Comparison of ENCODE assay signal across 8 cellular contexts in the genomic region with DNA sequence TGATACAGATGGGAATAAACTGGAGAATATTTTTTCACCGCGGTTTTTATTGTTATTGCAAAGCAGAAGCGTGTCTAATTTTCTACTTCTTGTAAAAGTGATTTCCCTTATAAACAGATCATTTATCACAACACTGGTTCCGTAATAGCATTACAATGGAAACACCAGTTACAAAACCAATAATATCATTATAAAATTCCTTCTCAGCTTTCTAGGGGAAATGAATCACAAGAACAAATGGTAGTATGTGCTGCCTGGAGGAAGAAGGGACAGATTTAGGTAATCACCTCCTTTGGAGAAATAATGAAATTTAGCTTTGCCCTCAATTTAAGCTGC. TPM values are rescaled to one million over a fixed set of nuclear protein-coding genes. Genes with fewer than 3 reads are reported as not detected.
DNase-seq lines count a peak whose midpoint lies in the region; ATAC-seq, FAIRE-seq and TF ChIP-seq lines count a peak whose summit lies in the region.

No MANE protein-coding gene starts in this region.

- no peak for FAIRE-seq in endothelial cell of umbilical vein (lab: Jason Lieb, UNC)

- intact Hi-C loops in Caco-2 (cut with micrococcal nuclease; ENCODE audit: unreplicated experiment), result loop anchor here (1.0 kb wide), 1 partner anchor 124 kb away; no protein-coding TSS in a partner anchor
- intact Hi-C loops in Panc1 (cut with micrococcal nuclease; ENCODE audit: unreplicated experiment), result loop anchor here (5.0 kb wide), 1 partner anchor 281 kb away; no protein-coding TSS in a partner anchor
- intact Hi-C loops in endothelial cell of umbilical vein (cut with micrococcal nuclease), result loop anchor here (10.0 kb wide), 3 partner anchors 296 to 516 kb away; no protein-coding TSS in a partner anchor
- intact Hi-C loops in left colon (cut with DNase I, micrococcal nuclease), result loop anchor here in 1 of 2 donors (10.0 kb wide), 2 partner anchors 74 to 136 kb away; no protein-coding TSS in a partner anchor

- H3K9ac ChIP-seq in endothelial cell of umbilical vein (replicated peaks; ENCODE audit: extremely low read depth, insufficient read depth, low read length), result peak overlapping the region; percentile 89

- no peaks in the 10 kb centered on the region for H3K9me1 ChIP-seq in endothelial cell of umbilical vein (replicated peaks; ENCODE audit: control insufficient read depth, extremely low read depth, insufficient read depth, low read length)

- TF ChIP-seq POLR2A in endothelial cell of umbilical vein (IDR thresholded peaks at IDR 0.05; ENCODE audit: low read depth, low read length), result no peak

- peaks cover 14% of the 10 kb centered on the region for H3K9me3 Mint-ChIP-seq in Caco-2 (ENCODE audit: unreplicated experiment)
- peaks cover 7% of the 10 kb centered on the region for H3K9me3 Mint-ChIP-seq in progenitor cell of endocrine pancreas (ENCODE audit: low read depth)

- H3K4me2 ChIP-seq in endothelial cell of umbilical vein (ENCODE audit: insufficient read depth, low read length), result peak overlapping the region; percentile 98

- POLR2A ChIA-PET in Caco-2 (lab: Charles Lee) (interaction anchor here (1.0 kb wide), 1 partner anchor 232 kb away, joined by 4 read pairs; no protein-coding TSS in a partner anchor), Panc1 (lab: Charles Lee) (interaction anchor here (0.6 kb wide), 1 partner anchor 294 kb away, joined by 5 read pairs; no protein-coding TSS in a partner anchor), endothelial cell of umbilical vein (lab: Charles Lee) (interaction anchor here (0.6 kb wide), 3 partner anchors 191 to 876 kb away, joined by 3 to 8 read pairs (median 3); no protein-coding TSS in a partner anchor)

- H3K4me1 ChIP-seq in Caco-2, result peaks cover 27% of the 10 kb centered on the region
- H3K4me1 ChIP-seq in Panc1 (ENCODE audit: control insufficient read depth, insufficient read depth, low read length), result peaks cover 31% of the 10 kb centered on the region
- peaks cover 32% of the 10 kb centered on the region for H3K4me1 ChIP-seq in endothelial cell of umbilical vein (ENCODE audit: control insufficient read depth, extremely low read depth, insufficient read depth, low read length)

- DNase-seq in Caco-2 (no peak), Panc1 (ENCODE audit: low read depth, low spot score) (no peak), endothelial cell of umbilical vein (ENCODE audit: low read depth, low spot score) (no peak), progenitor cell of endocrine pancreas (ENCODE audit: low spot score, unreplicated experiment) (no peak), left colon (no peak), NCI-H187 (lab: John Stamatoyannopoulos, UW) (no peak), kidney glomerular epithelial cell (lab: John Stamatoyannopoulos, UW) (no peak)

- ATAC-seq in Panc1, result no peak
- no peak for ATAC-seq in left colon
- no peak for ATAC-seq in GM18873 (IDR thresholded peaks at IDR 0.05; ENCODE audit: low FRiP score, unreplicated experiment)

- CTCF ChIA-PET in Caco-2 (lab: Charles Lee) (interaction anchor here (0.6 to 1.6 kb wide), 6 partner anchors 43 to 122 kb away, joined by 3 to 12 read pairs (median 3); no protein-coding TSS in a partner anchor), Panc1 (lab: Charles Lee) (no interaction called here), endothelial cell of umbilical vein (lab: Charles Lee) (interaction anchor here (1.1 to 1.6 kb wide), 3 partner anchors 10 to 78 kb away, joined by 3 to 7 read pairs (median 3); no protein-coding TSS in a partner anchor)

- H3K36me3 Mint-ChIP-seq in Caco-2 (ENCODE audit: insufficient read depth, unreplicated experiment) (peaks cover 14% of the 10 kb centered on the region), progenitor cell of endocrine pancreas (ENCODE audit: insufficient read depth) (peaks cover 3% of the 10 kb centered on the region)

- H3K4me3 Mint-ChIP-seq in Caco-2 (ENCODE audit: unreplicated experiment) (peak overlapping the region; percentile 99), progenitor cell of endocrine pancreas (ENCODE audit: low read depth) (peak overlapping the region; percentile 94)

- H3K4me3 ChIP-seq in Caco-2 (ENCODE audit: low read depth, low read length) (peak overlapping the region; percentile 93), Panc1 (ENCODE audit: low read depth in 2 of 2, low read length in 2 of 2) (peak overlapping the region; percentile 91 to 98), endothelial cell of umbilical vein (replicated peaks in 1 of 3; ENCODE audit: insufficient read depth in 1 of 3, low read depth in 1 of 3, low read length in 3 of 3) (peak overlapping the region in 1 of 3 experiments; percentile 80)

- H3K27ac ChIP-seq in Panc1 (ENCODE audit: low read length), result peak overlapping the region; percentile 98
- peak overlapping the region; percentile 88 for H3K27ac ChIP-seq in endothelial cell of umbilical vein (ENCODE audit: insufficient read depth, low read depth, low read length)

- peaks cover 9% of the 10 kb centered on the region for H3K9me3 ChIP-seq in Caco-2
- no peaks in the 10 kb centered on the region; the same call in 1 of the 2 replicates for H3K9me3 ChIP-seq in Panc1 (ENCODE audit: control insufficient read depth, insufficient read depth, low read depth, low read length)
- H3K9me3 ChIP-seq in endothelial cell of umbilical vein (replicated peaks; ENCODE audit: control insufficient read depth, insufficient read depth, low read length), result no peaks in the 10 kb centered on the region

- no peaks in the 10 kb centered on the region for H3K36me3 ChIP-seq in Caco-2 (ENCODE audit: control insufficient read depth, insufficient read depth, low read length)
- H3K36me3 ChIP-seq in Panc1 (ENCODE audit: control insufficient read depth, insufficient read depth, low read length), result peaks cover 2% of the 10 kb centered on the region; the same call in 1 of the 2 replicates
- no peaks in the 10 kb centered on the region for H3K36me3 ChIP-seq in endothelial cell of umbilical vein (ENCODE audit: control insufficient read depth in 2 of 2, extremely low read depth in 1 of 2, insufficient read depth in 2 of 2, low read length in 2 of 2)

- dilution Hi-C loops in endothelial cell of umbilical vein (cut with MboI; ENCODE audit: extremely low pct_ligation_motif_present, low sequenced_read_pairs), result no loop called here

- H3K27me3 ChIP-seq in Caco-2 (replicated peaks; ENCODE audit: control insufficient read depth, insufficient read depth, low read length) (no peaks in the 10 kb centered on the region), Panc1 (ENCODE audit: control insufficient read depth, insufficient read depth, low read length) (no peaks in the 10 kb centered on the region), endothelial cell of umbilical vein (ENCODE audit: control insufficient read depth in 2 of 2, insufficient read depth in 2 of 2, low read length in 2 of 2) (peaks cover 0 to under 1% of the 10 kb centered on the region in 2 experiments)

- no TSS peak for BruUV-seq in Caco-2 (replicated peaks; lab: Mats Ljungman, UMichigan)
- no TSS peak for BruUV-seq in Panc1 (replicated peaks; lab: Mats Ljungman, UMichigan)
- BruUV-seq in endothelial cell of umbilical vein (replicated peaks; lab: Mats Ljungman, UMichigan), result no TSS peak

- H3K27me3 Mint-ChIP-seq in Caco-2 (ENCODE audit: insufficient read depth, unreplicated experiment) (no peaks in the 10 kb centered on the region), progenitor cell of endocrine pancreas (no peaks in the 10 kb centered on the region)

- H3K4me1 Mint-ChIP-seq in Caco-2 (ENCODE audit: low read depth, unreplicated experiment), result peaks cover 31% of the 10 kb centered on the region
- H3K4me1 Mint-ChIP-seq in progenitor cell of endocrine pancreas (ENCODE audit: low read depth), result peaks cover 34% of the 10 kb centered on the region

- TF ChIP-seq CTCF in Caco-2 (IDR thresholded peaks at IDR 0.05; ENCODE audit: insufficient read depth in 1 of 2, low read depth in 1 of 2, low read length in 1 of 2, severe bottlenecking in 1 of 2, unreplicated experiment in 1 of 2) (no peak), Panc1 (IDR thresholded peaks at IDR 0.05) (no peak), endothelial cell of umbilical vein (IDR thresholded peaks at IDR 0.05; ENCODE audit: extremely low read depth in 1 of 2, insufficient read depth in 1 of 2, low read depth in 1 of 2, low read length in 2 of 2) (no peak), progenitor cell of endocrine pancreas (IDR thresholded peaks at IDR 0.05; ENCODE audit: unreplicated experiment) (no peak)

- peaks cover 3% of the 10 kb centered on the region for H4K20me1 ChIP-seq in endothelial cell of umbilical vein (replicated peaks; ENCODE audit: control insufficient read depth, extremely low read depth, insufficient read depth, low read length)

- H3K79me2 ChIP-seq in endothelial cell of umbilical vein (ENCODE audit: control insufficient read depth, insufficient read depth, low read length), result peaks cover 22% of the 10 kb centered on the region

- H2AFZ ChIP-seq in endothelial cell of umbilical vein (ENCODE audit: low read depth, low read length), result peak overlapping the region; percentile 90

- peak overlapping the region; percentile 92 for H3K27ac Mint-ChIP-seq in Caco-2 (ENCODE audit: unreplicated experiment)
- peak overlapping the region; percentile 99 for H3K27ac Mint-ChIP-seq in progenitor cell of endocrine pancreas

- in situ Hi-C loops in Panc1 (cut with HindIII; ENCODE audit: low pct_unique_long_range_greater_than_20kb, low sequenced_read_pairs), result no loop called here

TF ChIP-seq in endothelial cell of umbilical vein, 7 proteins besides CTCF, POLR2A, EP300 and RAD21 (continues in another document):
- TF ChIP-seq FOS (IDR thresholded peaks at IDR 0.05; ENCODE audit: borderline replicate concordance, insufficient read depth, low read length) (no peak), MYC (IDR thresholded peaks at IDR 0.05; ENCODE audit: low read depth, low read length) (no peak), EZH2 (IDR thresholded peaks at IDR 0.05; ENCODE audit: borderline replicate concordance, low read depth, low read length, severe bottlenecking) (no peak)
- TF ChIP-seq, protein P1, sequence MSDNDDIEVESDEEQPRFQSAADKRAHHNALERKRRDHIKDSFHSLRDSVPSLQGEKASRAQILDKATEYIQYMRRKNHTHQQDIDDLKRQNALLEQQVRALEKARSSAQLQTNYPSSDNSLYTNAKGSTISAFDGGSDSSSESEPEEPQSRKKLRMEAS (IDR thresholded peaks at IDR 0.05; ENCODE audit: insufficient read depth, insufficient read length), result no peak

RNA-seq across cellular contexts. Expression of a gene that starts 2.4 kb away (rescaled TPM):
- total RNA-seq in Caco-2 (2022) (113 and 116 TPM in 2 replicates), Panc1 (2021; ENCODE audit: unreplicated experiment) (48.7 TPM), endothelial cell of umbilical vein (36.8 TPM in 2 replicates), progenitor cell of endocrine pancreas (57.6 TPM in 2 replicates), left colon (10 to 100 TPM; 54.9 to 60.7 TPM)
- 17.2 TPM for polyA plus RNA-seq in Panc1 (2012; ENCODE audit: insufficient read length)
- polyA plus RNA-seq in endothelial cell of umbilical vein, result 15.7 and 16.8 TPM in 2 replicates
- polyA plus RNA-seq in endothelial cell of umbilical vein (2011; cell fraction: cytosol; rRNA removed), result 16.3 and 16.5 TPM in 2 replicates
- 12.9 and 14.3 TPM in 2 replicates for polyA plus RNA-seq in endothelial cell of umbilical vein (2011; cell fraction: nucleus; rRNA removed)
- polyA plus RNA-seq in endothelial cell of umbilical vein (2012), result 21.7 and 28.4 TPM in 2 replicates
- 37.8 and 45.7 TPM in 2 replicates for polyA minus RNA-seq in endothelial cell of umbilical vein
- 32.4 TPM for polyA minus RNA-seq in endothelial cell of umbilical vein (2011; cell fraction: cytosol; rRNA and poly(A)+ RNA removed)
- polyA minus RNA-seq in endothelial cell of umbilical vein (2011; cell fraction: nucleus; rRNA and poly(A)+ RNA removed), result 23.0 and 30.5 TPM in 2 replicates
